Comparison of ENCODE assay signal across 8 cellular contexts in the genomic region with DNA sequence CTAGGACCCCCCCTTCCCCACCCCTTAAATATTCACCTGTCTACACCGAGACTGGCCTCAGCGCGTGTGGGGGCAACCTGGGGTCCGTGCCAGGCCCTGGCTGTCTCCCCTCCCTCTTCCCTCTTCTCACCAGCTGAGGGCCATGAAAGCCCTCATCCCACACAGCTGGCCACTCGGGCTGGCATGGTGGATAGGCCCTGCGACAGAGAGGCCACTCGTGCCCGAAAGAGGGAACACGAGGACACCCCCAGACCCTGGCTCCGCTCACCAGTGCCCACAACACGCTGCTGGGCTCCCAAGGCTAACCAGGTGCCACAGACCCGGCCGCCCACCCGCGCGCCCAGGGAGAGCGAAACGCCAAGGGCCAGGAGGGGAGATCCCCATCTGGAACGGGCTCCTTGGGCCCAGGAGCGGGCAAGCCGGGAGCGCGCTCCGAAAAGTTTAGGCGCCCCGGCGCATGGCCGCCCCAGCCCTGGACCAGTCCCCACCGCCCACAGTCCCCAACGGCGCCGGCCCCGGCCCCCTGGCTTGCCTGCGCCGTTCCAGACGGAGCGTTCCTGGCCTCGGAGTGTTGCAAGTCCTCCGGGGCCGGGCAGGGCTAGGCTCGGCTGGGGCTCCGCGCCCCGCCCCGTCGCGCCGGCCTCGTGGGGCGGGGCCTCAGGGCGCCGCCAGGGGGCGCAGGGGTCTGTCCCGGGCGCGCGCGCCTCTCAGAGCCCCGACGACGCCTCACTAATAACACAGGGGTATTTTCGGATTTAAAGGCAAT. TPM values are rescaled to one million over a fixed set of nuclear protein-coding genes. Genes with fewer than 3 reads are reported as not detected.
DNase-seq lines count a peak whose midpoint lies in the region; ATAC-seq and TF ChIP-seq lines count a peak whose summit lies in the region.

A gene with protein sequence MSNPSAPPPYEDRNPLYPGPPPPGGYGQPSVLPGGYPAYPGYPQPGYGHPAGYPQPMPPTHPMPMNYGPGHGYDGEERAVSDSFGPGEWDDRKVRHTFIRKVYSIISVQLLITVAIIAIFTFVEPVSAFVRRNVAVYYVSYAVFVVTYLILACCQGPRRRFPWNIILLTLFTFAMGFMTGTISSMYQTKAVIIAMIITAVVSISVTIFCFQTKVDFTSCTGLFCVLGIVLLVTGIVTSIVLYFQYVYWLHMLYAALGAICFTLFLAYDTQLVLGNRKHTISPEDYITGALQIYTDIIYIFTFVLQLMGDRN (minus strand): TSS at position 570 of the 766 bp plus-strand sequence. CDS start 10,362 bp downstream, outside the sequence.

- H3K36me3 Mint-ChIP-seq in activated naive CD8-positive, alpha-beta T cell treated with anti-CD3 and anti-CD28 coated beads for 36 hours, result peaks cover 14% of the 10 kb centered on the region
- H3K36me3 Mint-ChIP-seq in type B pancreatic cell, result no peaks in the 10 kb centered on the region

- 0 out of 2 replicates have a peak within 1 kb of the TSS, but pooled peaks have one; percentile 26 for H3K27ac ChIP-seq in SK-N-MC

- intact Hi-C loops in Right ventricle myocardium superior (cut with DNase I), result no loop called here

- H3K9me3 ChIP-seq in BE2C (no peaks in the 10 kb centered on the region), SK-N-MC (ENCODE audit: low read depth, low read length) (no peaks in the 10 kb centered on the region)

- H3K4me1 Mint-ChIP-seq in activated naive CD8-positive, alpha-beta T cell treated with anti-CD3 and anti-CD28 coated beads for 36 hours, result peaks cover 54% of the 10 kb centered on the region
- H3K4me1 Mint-ChIP-seq in type B pancreatic cell (ENCODE audit: unreplicated experiment), result peaks cover 40% of the 10 kb centered on the region

- peak; percentile 49 for TF ChIP-seq CTCF in BE2C (IDR thresholded peaks at IDR 0.05; ENCODE audit: low read depth, low read length)
- peak; percentile 97 for TF ChIP-seq CTCF in type B pancreatic cell (conservative IDR thresholded peaks at IDR 0.05)

- peak; percentile 69 for DNase-seq in BE2C
- no peak for DNase-seq in SK-N-MC (ENCODE audit: low read depth, low spot score)
- peak; percentile 90 for DNase-seq in activated naive CD8-positive, alpha-beta T cell treated with anti-CD3 and anti-CD28 coated beads for 36 hours
- DNase-seq in Right ventricle myocardium superior, result peak; percentile 91
- DNase-seq in pons (ENCODE audit: low spot score), result peak; percentile 64
- DNase-seq in type B pancreatic cell (ENCODE audit: extremely low spot score, unreplicated experiment), result peak; percentile 82

- TF ChIP-seq POLR2A in GM19193 (IDR thresholded peaks at IDR 0.05; ENCODE audit: extremely low read depth, insufficient read depth, insufficient read length), result peak; percentile 46

- H3K4me3 ChIP-seq in BE2C (ENCODE audit: low read depth, low read length) (peak within 1 kb of the TSS; percentile 34; the same call in 1 of the 2 replicates), SK-N-MC (peak within 1 kb of the TSS; percentile 75)

- H3K27me3 Mint-ChIP-seq in activated naive CD8-positive, alpha-beta T cell treated with anti-CD3 and anti-CD28 coated beads for 36 hours, result no peaks in the 10 kb centered on the region
- H3K27me3 Mint-ChIP-seq in type B pancreatic cell, result no peaks in the 10 kb centered on the region

- H3K9me3 Mint-ChIP-seq in activated naive CD8-positive, alpha-beta T cell treated with anti-CD3 and anti-CD28 coated beads for 36 hours, result no peaks in the 10 kb centered on the region
- H3K9me3 Mint-ChIP-seq in type B pancreatic cell, result no peaks in the 10 kb centered on the region

- ATAC-seq in HG03354 (IDR thresholded peaks at IDR 0.05; ENCODE audit: poor library complexity, severe bottlenecking, unreplicated experiment) (peak; percentile 76), Right ventricle myocardium superior (ENCODE audit: poor library complexity) (peak; percentile 93)

- H3K4me1 ChIP-seq in BE2C, result peaks cover 5% of the 10 kb centered on the region; the same call in 1 of the 2 replicates

- peak within 1 kb of the TSS; percentile 92 for H3K27ac Mint-ChIP-seq in activated naive CD8-positive, alpha-beta T cell treated with anti-CD3 and anti-CD28 coated beads for 36 hours
- H3K27ac Mint-ChIP-seq in type B pancreatic cell, result peak within 1 kb of the TSS; percentile 100

- no peaks in the 10 kb centered on the region for H3K36me3 ChIP-seq in BE2C
- no peaks in the 10 kb centered on the region for H3K36me3 ChIP-seq in SK-N-MC (ENCODE audit: insufficient read depth, low read length)

- peak within 1 kb of the TSS; percentile 92 for H3K4me3 Mint-ChIP-seq in activated naive CD8-positive, alpha-beta T cell treated with anti-CD3 and anti-CD28 coated beads for 36 hours
- H3K4me3 Mint-ChIP-seq in type B pancreatic cell, result peak within 1 kb of the TSS; percentile 89

- H3K9ac ChIP-seq in SK-N-MC (ENCODE audit: insufficient read length), result peak within 1 kb of the TSS; percentile 67

- no peaks in the 10 kb centered on the region for H3K27me3 ChIP-seq in BE2C

RNA-seq across cellular contexts. Expression of the gene that starts here (rescaled TPM):
- polyA plus RNA-seq in BE2C (2012; ENCODE audit: insufficient read depth, insufficient read length, low read depth), result 3.5 TPM
- total RNA-seq in activated naive CD8-positive, alpha-beta T cell treated with anti-CD3 and anti-CD28 coated beads for 36 hours, result 10 to 100 TPM; 47.5 to 52.2 TPM
- 117 TPM for total RNA-seq in Right ventricle myocardium superior
- 94.5 and 303 TPM in 2 replicates for total RNA-seq in type B pancreatic cell (ENCODE audit: low replicate concordance)
